ENCODE assay signal across 19 cellular contexts in the genomic region with DNA sequence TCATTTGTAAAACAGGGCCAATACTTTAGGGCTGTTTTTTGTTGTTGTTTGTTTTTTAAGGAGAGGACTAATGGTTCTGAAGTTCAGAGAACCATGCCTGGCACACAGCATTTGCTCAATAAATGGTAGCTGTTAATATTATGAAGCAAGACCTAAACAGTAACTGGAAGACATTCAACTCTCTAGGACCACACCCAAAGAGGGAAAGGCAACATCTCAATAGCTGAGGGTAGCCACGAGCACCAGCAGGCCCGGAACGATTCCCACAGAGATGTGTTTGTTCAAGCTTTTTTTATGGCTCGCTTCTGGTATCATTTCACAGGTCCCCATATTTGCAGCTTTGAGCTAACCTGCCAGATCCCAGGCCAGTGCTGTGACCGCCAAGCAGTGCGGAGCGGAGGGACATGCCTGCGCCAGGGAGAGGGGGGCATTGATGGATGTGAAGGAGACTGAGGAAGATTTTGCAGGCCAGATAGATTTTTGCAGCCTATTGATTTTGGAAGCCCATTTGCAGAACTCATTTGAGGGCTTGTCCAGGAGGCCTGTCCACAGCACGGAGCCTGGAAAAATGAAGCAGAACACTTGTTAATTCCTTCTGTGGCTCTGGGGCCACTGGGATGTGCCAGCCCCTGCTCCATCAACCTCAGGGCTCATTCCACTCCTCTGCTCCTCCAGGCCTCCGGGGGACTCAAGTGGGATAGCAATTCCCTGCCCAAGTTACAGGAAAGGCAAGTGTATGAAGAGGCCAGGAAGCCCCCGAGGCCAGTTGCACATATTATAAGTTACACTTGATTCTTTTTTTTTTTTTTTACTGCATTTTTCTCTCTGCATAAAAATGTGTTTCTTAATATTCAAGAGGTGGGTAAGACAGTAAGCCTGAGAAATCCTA. TPM values are rescaled to one million over a fixed set of nuclear protein-coding genes. Genes with fewer than 3 reads are reported as not detected.
"Had no signal": no experiment of that assay in that cellular context is flagged by ENCODE, and none has a peak within 500 bp of the region (broad histone marks: within the 10 kb centered on the region; RNA-seq: fewer than 3 reads in every experiment).

No MANE protein-coding gene starts in this region.

- H3K4me3 ChIP-seq: esophagus squamous epithelium, psoas muscle, right lobe of liver, smooth muscle cell, transverse colon had no signal

- H3K4me1 ChIP-seq: psoas muscle, right lobe of liver, transverse colon had no signal

- H3K27me3 ChIP-seq: esophagus squamous epithelium, right lobe of liver, transverse colon had no signal

- H3K36me3 ChIP-seq: esophagus squamous epithelium, right lobe of liver, transverse colon, WERI-Rb-1 had no signal

- DNase-seq: activated CD4-positive, alpha-beta memory T cell treated with anti-CD3 and anti-CD28 coated beads for 36 hours; activated CD4-positive, alpha-beta T cell treated with anti-CD3 and anti-CD28 coated beads for 36 hours; activated CD8-positive, alpha-beta memory T cell treated with anti-CD3 and anti-CD28 coated beads, Interleukin-2, amount 10 ng/mL, durations not matched to agents 7 days and 5 days; activated T-cell treated with anti-CD3 and anti-CD28 coated beads, Interleukin-2, amount 50 U/mL, for 24 hours; esophagus squamous epithelium; foreskin fibroblast; glutamatergic neuron; hypothalamus; natural killer cell; occipital lobe; psoas muscle; right lobe of liver; stimulated activated CD4-positive, alpha-beta T cell treated with anti-CD3 and anti-CD28 coated beads, Interleukin-4, amount 100 ng/mL, for 4 hours; stimulated activated CD8-positive, alpha-beta memory T cell treated with anti-CD3 and anti-CD28 coated beads, Interleukin-4, amount 100 ng/mL, for 48 hours; stimulated activated naive CD8-positive, alpha-beta T cell treated with anti-CD3 and anti-CD28 coated beads, Interleukin-15, Interleukin-2, amounts not matched to agents 100 U/mL and 50 U/mL, for 24 hours; T-helper 17 cell; transverse colon; WERI-Rb-1 had no signal

- ATAC-seq: activated CD4-positive, alpha-beta T cell treated with anti-CD3 and anti-CD28 coated beads for 36 hours; activated CD8-positive, alpha-beta memory T cell treated with anti-CD3 and anti-CD28 coated beads, Interleukin-2, amount 10 ng/mL, durations not matched to agents 7 days and 5 days; natural killer cell; psoas muscle; right lobe of liver; stimulated activated naive CD8-positive, alpha-beta T cell treated with anti-CD3 and anti-CD28 coated beads, Interleukin-15, Interleukin-2, amounts not matched to agents 100 U/mL and 50 U/mL, for 24 hours; T-helper 17 cell had no signal

- H3K9me3 ChIP-seq: esophagus squamous epithelium, psoas muscle, right lobe of liver, transverse colon had no signal

- H3K27ac ChIP-seq: psoas muscle, right lobe of liver, transverse colon, WERI-Rb-1 had no signal

RNA-seq across cellular contexts. Expression of a gene that starts 57.3 kb away (rescaled TPM):
- total RNA-seq: activated CD4-positive, alpha-beta T cell treated with anti-CD3 and anti-CD28 coated beads for 36 hours had no signal
